In genomic region chr14:53620325-53620716, GRCh38 we compare ENCODE assay signal across 21 cellular contexts.
DNase-seq lines count a peak whose midpoint lies in the region; ATAC-seq and TF ChIP-seq lines count a peak whose summit lies in the region.
"Had no signal": no experiment of that assay in that cellular context is flagged by ENCODE, and none has a peak within 500 bp of the region (broad histone marks: within the 10 kb centered on the region; RNA-seq: fewer than 3 reads in every experiment).

No MANE protein-coding gene starts in this region.

- H3K27ac Mint-ChIP-seq in stimulated activated naive B cell treated with anti-CD40 and anti-IgM and Interleukin-4, amounts not matched to agents 10 μg/mL and 1 μg/mL and 100 μg/mL, for 72 hours = peak overlapping the region; percentile 91
- H3K27ac Mint-ChIP-seq: activated CD8-positive, alpha-beta T cell treated with anti-CD3 and anti-CD28 coated beads for 36 hours; CD4-positive, alpha-beta memory T cell had no signal

- intact Hi-C loops in vagina (cut with DNase I) = no loop called here

- DNase-seq in GM03348 (ENCODE audit: low spot score) = peak; percentile 37
- peak; percentile 72 for DNase-seq in astrocyte of the hippocampus (ENCODE audit: low read depth, low spot score)
- peak; percentile 74 for DNase-seq in kidney tubule cell (ENCODE audit: low spot score)
- no peak for DNase-seq in stimulated activated naive B cell treated with anti-CD40 and anti-IgM and Interleukin-4, amounts not matched to agents 10 μg/mL and 1 μg/mL and 100 μg/mL, for 72 hours
- no peak for DNase-seq in DMS114 treated with DMSO at 0.1 percent for 48 hours (lab: John Stamatoyannopoulos, UW; ENCODE audit: unreplicated experiment)
- DNase-seq in vagina (ENCODE audit: extremely low spot score in 2 of 2) = no peak
- no peak for DNase-seq in mesenteric fat pad (ENCODE audit: low spot score)
- DNase-seq: activated CD8-positive, alpha-beta T cell treated with anti-CD3 and anti-CD28 coated beads for 36 hours; CD4-positive, alpha-beta memory T cell; colonic mucosa; DND-41; glutamatergic neuron; midbrain; NCI-H1048; NCI-H748 treated with DMSO at 0.1 percent for 48 hours; occipital lobe; SW 1271 had no signal

- no peak overlapping the region for H3K27ac ChIP-seq in vagina
- H3K27ac ChIP-seq: colonic mucosa, tibial nerve, VCaP had no signal

- H3K4me1 Mint-ChIP-seq in stimulated activated naive B cell treated with anti-CD40 and anti-IgM and Interleukin-4, amounts not matched to agents 10 μg/mL and 1 μg/mL and 100 μg/mL, for 72 hours = peaks cover 32 to 44% of the 10 kb centered on the region in 2 donors
- H3K4me1 Mint-ChIP-seq: CD4-positive, alpha-beta memory T cell had no signal

- peaks cover 4% of the 10 kb centered on the region in 2 donors for H3K9me3 Mint-ChIP-seq in stimulated activated naive B cell treated with anti-CD40 and anti-IgM and Interleukin-4, amounts not matched to agents 10 μg/mL and 1 μg/mL and 100 μg/mL, for 72 hours
- H3K9me3 Mint-ChIP-seq: activated CD8-positive, alpha-beta T cell treated with anti-CD3 and anti-CD28 coated beads for 36 hours had no signal

- H3K9me3 ChIP-seq in vagina = no peaks in the 10 kb centered on the region
- H3K9me3 ChIP-seq: colonic mucosa, tibial nerve had no signal

- TF ChIP-seq CTCF in vagina (IDR thresholded peaks at IDR 0.05) = no peak

- H3K27me3 Mint-ChIP-seq in stimulated activated naive B cell treated with anti-CD40 and anti-IgM and Interleukin-4, amounts not matched to agents 10 μg/mL and 1 μg/mL and 100 μg/mL, for 72 hours = peaks cover 4 to 6% of the 10 kb centered on the region in 2 donors
- H3K27me3 Mint-ChIP-seq: activated CD8-positive, alpha-beta T cell treated with anti-CD3 and anti-CD28 coated beads for 36 hours; CD4-positive, alpha-beta memory T cell had no signal

- no peak overlapping the region for H3K4me3 ChIP-seq in vagina
- H3K4me3 ChIP-seq: colonic mucosa, K562, tibial nerve had no signal

- H3K36me3 ChIP-seq in vagina = no peaks in the 10 kb centered on the region
- H3K36me3 ChIP-seq: colonic mucosa, tibial nerve had no signal

- H3K27me3 ChIP-seq in vagina = no peaks in the 10 kb centered on the region
- H3K27me3 ChIP-seq: colonic mucosa, tibial nerve had no signal

- peaks cover 10% of the 10 kb centered on the region for H3K4me1 ChIP-seq in vagina
- H3K4me1 ChIP-seq: colonic mucosa had no signal

- no peak for ATAC-seq in stimulated activated naive B cell treated with anti-CD40 and anti-IgM and Interleukin-4, amounts not matched to agents 10 μg/mL and 1 μg/mL and 100 μg/mL, for 72 hours (replicated peaks)
- no peak for ATAC-seq in GM19035 (IDR thresholded peaks at IDR 0.05; ENCODE audit: unreplicated experiment)
- ATAC-seq: activated CD8-positive, alpha-beta T cell treated with anti-CD3 and anti-CD28 coated beads for 36 hours; K562 had no signal

- no peak overlapping the region for H3K4me3 Mint-ChIP-seq in stimulated activated naive B cell treated with anti-CD40 and anti-IgM and Interleukin-4, amounts not matched to agents 10 μg/mL and 1 μg/mL and 100 μg/mL, for 72 hours
- H3K4me3 Mint-ChIP-seq: activated CD8-positive, alpha-beta T cell treated with anti-CD3 and anti-CD28 coated beads for 36 hours; CD4-positive, alpha-beta memory T cell had no signal

- peaks cover 3 to 12% of the 10 kb centered on the region in 2 donors for H3K36me3 Mint-ChIP-seq in stimulated activated naive B cell treated with anti-CD40 and anti-IgM and Interleukin-4, amounts not matched to agents 10 μg/mL and 1 μg/mL and 100 μg/mL, for 72 hours
- H3K36me3 Mint-ChIP-seq: CD4-positive, alpha-beta memory T cell had no signal

- no peak for TF ChIP-seq POLR2A in vagina (IDR thresholded peaks at IDR 0.05)

Comparison
In these comparisons a context has a peak if more than half of its experiments do, and no peak if none do; other contexts are left out.
1. DNase-seq: peak in GM03348 (single experiment), astrocyte of the hippocampus (single experiment) and kidney tubule cell (single experiment); none in stimulated activated naive B cell treated with anti-CD40 and anti-IgM and Interleukin-4, amounts not matched to agents 10 μg/mL and 1 μg/mL and 100 μg/mL, for 72 hours (single experiment), DMS114 treated with DMSO at 0.1 percent for 48 hours (single experiment), vagina (0 of 2) and mesenteric fat pad (single experiment).